6 cellular contexts compared by ENCODE assay signal in the genomic region with DNA sequence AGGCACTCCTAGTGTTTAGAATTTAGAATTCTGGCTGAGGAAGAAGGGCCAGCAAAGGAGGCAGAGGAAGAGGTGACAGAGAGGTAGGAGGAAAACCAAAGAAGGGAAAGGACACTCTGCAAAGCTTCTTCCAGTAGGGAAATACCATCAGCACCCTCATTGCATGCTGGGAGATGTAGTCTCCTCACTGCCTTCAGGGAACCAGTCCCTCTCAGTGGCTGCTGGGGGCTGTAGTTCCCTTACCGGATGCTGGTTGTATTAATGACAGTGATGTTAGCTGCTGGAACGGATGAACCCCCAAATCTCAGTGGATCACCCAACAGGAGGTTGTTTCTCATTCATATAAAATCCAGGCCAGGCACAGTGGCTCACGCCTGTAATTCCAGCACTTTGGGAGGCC. TPM values are rescaled to one million over a fixed set of nuclear protein-coding genes. Genes with fewer than 3 reads are reported as not detected.
DNase-seq lines count a peak whose midpoint lies in the region; ATAC-seq and TF ChIP-seq lines count a peak whose summit lies in the region.

No MANE protein-coding gene starts in this region.

- no peaks in the 10 kb centered on the region for H3K9me3 Mint-ChIP-seq in activated naive CD4-positive, alpha-beta T cell treated with anti-CD3 and anti-CD28 coated beads, Interleukin-2, amount 50 U/mL, for 24 hours
- H3K9me3 Mint-ChIP-seq in mesothelial cell of epicardium = no peaks in the 10 kb centered on the region

- ATAC-seq in HG02884 (IDR thresholded peaks at IDR 0.05; ENCODE audit: unreplicated experiment) = no peak

- peaks cover 14% of the 10 kb centered on the region for H3K4me1 Mint-ChIP-seq in activated naive CD4-positive, alpha-beta T cell treated with anti-CD3 and anti-CD28 coated beads, Interleukin-2, amount 50 U/mL, for 24 hours
- peaks cover 5% of the 10 kb centered on the region for H3K4me1 Mint-ChIP-seq in mesothelial cell of epicardium

- DNase-seq in NCI-H748 (lab: John Stamatoyannopoulos, UW; ENCODE audit: unreplicated experiment) = peak; percentile 67
- no peak for DNase-seq in NCI-H748 treated with DMSO at 0.1 percent for 48 hours (lab: John Stamatoyannopoulos, UW)
- DNase-seq in MG63 = peak; percentile 66
- no peak for DNase-seq in mesothelial cell of epicardium (ENCODE audit: low spot score in 2 of 2, unreplicated experiment in 2 of 2)

- H3K36me3 ChIP-seq in MG63 = no peaks in the 10 kb centered on the region; the same call in 1 of the 2 replicates

- peak overlapping the region; percentile 89 for H3K27ac Mint-ChIP-seq in activated naive CD4-positive, alpha-beta T cell treated with anti-CD3 and anti-CD28 coated beads, Interleukin-2, amount 50 U/mL, for 24 hours
- H3K27ac Mint-ChIP-seq in mesothelial cell of epicardium = peak overlapping the region; percentile 57

- peaks cover 4% of the 10 kb centered on the region for H3K27me3 Mint-ChIP-seq in activated naive CD4-positive, alpha-beta T cell treated with anti-CD3 and anti-CD28 coated beads, Interleukin-2, amount 50 U/mL, for 24 hours
- H3K27me3 Mint-ChIP-seq in mesothelial cell of epicardium (ENCODE audit: low read depth) = no peaks in the 10 kb centered on the region

- H3K9me3 ChIP-seq in MG63 = 0 out of 2 replicates have a peak, but pooled peaks cover 2% of the 10 kb centered on the region

- no peak overlapping the region for H3K4me3 ChIP-seq in MG63

- no peaks in the 10 kb centered on the region for H3K27me3 ChIP-seq in MG63

- no peak overlapping the region for H3K4me3 Mint-ChIP-seq in activated naive CD4-positive, alpha-beta T cell treated with anti-CD3 and anti-CD28 coated beads, Interleukin-2, amount 50 U/mL, for 24 hours
- no peak overlapping the region for H3K4me3 Mint-ChIP-seq in mesothelial cell of epicardium

- H3K36me3 Mint-ChIP-seq in activated naive CD4-positive, alpha-beta T cell treated with anti-CD3 and anti-CD28 coated beads, Interleukin-2, amount 50 U/mL, for 24 hours = peaks cover 1% of the 10 kb centered on the region
- H3K36me3 Mint-ChIP-seq in mesothelial cell of epicardium = no peaks in the 10 kb centered on the region

- no peak for TF ChIP-seq CTCF in mesothelial cell of epicardium (IDR thresholded peaks at IDR 0.05; ENCODE audit: unreplicated experiment)

RNA-seq across cellular contexts. Expression of gene GRIN2D, which starts 10.1 kb away (rescaled TPM):
- 0.03 TPM in 1 of 2 replicates, not detected in the other for total RNA-seq in MG63 (2014; rRNA removed; shearing (Covaris generic); ENCODE audit: low replicate concordance)
- total RNA-seq in mesothelial cell of epicardium = 14.5 to 15.8 TPM (median 15.7 TPM) in 3 replicates

RNA-seq across cellular contexts. Expression of gene KDELR1, which starts 12.3 kb away (rescaled TPM):
- total RNA-seq in MG63 (2014; rRNA removed; shearing (Covaris generic); ENCODE audit: low replicate concordance) = 51.3 and 103 TPM in 2 replicates
- 255 to 262 TPM (median 260 TPM) in 3 replicates for total RNA-seq in mesothelial cell of epicardium

RNA-seq across cellular contexts. Expression of gene SYNGR4, which starts 39.4 kb away (rescaled TPM):
- not detected in 2 replicates for total RNA-seq in MG63 (2014; rRNA removed; shearing (Covaris generic); ENCODE audit: low replicate concordance)
- total RNA-seq in mesothelial cell of epicardium = not detected in 3 replicates

RNA-seq across cellular contexts. Expression of gene TMEM143, which starts 39.9 kb away (rescaled TPM):
- 3.4 and 5.1 TPM in 2 replicates for total RNA-seq in MG63 (2014; rRNA removed; shearing (Covaris generic); ENCODE audit: low replicate concordance)
- 8.2 to 11.7 TPM (median 8.6 TPM) in 3 replicates for total RNA-seq in mesothelial cell of epicardium

RNA-seq across cellular contexts. Expression of gene GRWD1, which starts 42.2 kb away (rescaled TPM):
- total RNA-seq in MG63 (2014; rRNA removed; shearing (Covaris generic); ENCODE audit: low replicate concordance) = 86.6 and 138 TPM in 2 replicates
- 34.0 to 36.5 TPM (median 36.2 TPM) in 3 replicates for total RNA-seq in mesothelial cell of epicardium

Comparison
In these comparisons a context has a peak if more than half of its experiments do, and no peak if none do; other contexts are left out.
1. DNase-seq: peak in NCI-H748 (single experiment) and MG63 (single experiment); none in NCI-H748 treated with DMSO at 0.1 percent for 48 hours (single experiment) and mesothelial cell of epicardium (0 of 2).
2. RNA of gene GRIN2D, which starts 10.1 kb away (total RNA-seq): 14.5 to 15.8 TPM in mesothelial cell of epicardium; 0.03 TPM in MG63; every median in the first group is over 10 times any median in the second.